1 cellular context compared by ENCODE assay signal in genomic region chr6:80464901-80465300, GRCh38.
TF ChIP-seq lines count a peak whose summit lies in the region.

No MANE protein-coding gene starts in this region.

TF ChIP-seq in WTC11, 78 proteins besides CTCF, POLR2A, EP300 and RAD21 (continued from another document):
- TF ChIP-seq TP53 (CRISPR knock-in tag; IDR thresholded peaks at IDR 0.05): no peak
- no peak for TF ChIP-seq MXD4 (CRISPR knock-in tag; IDR thresholded peaks at IDR 0.05; ENCODE audit: borderline replicate concordance)
- no peak for TF ChIP-seq IRF2 (CRISPR knock-in tag; IDR thresholded peaks at IDR 0.05; ENCODE audit: borderline replicate concordance, low read depth)
- no peak for TF ChIP-seq PRDM15 (CRISPR knock-in tag; IDR thresholded peaks at IDR 0.05)
- no peak for TF ChIP-seq ZNF671 (CRISPR knock-in tag; IDR thresholded peaks at IDR 0.05)
- no peak for TF ChIP-seq ETV6 (CRISPR knock-in tag; IDR thresholded peaks at IDR 0.05)
- no peak; the same call in 1 of the 2 replicates for TF ChIP-seq ZNF423 (CRISPR knock-in tag; IDR thresholded peaks at IDR 0.05)
- no peak for TF ChIP-seq PRRX2 (CRISPR knock-in tag; IDR thresholded peaks at IDR 0.05)
- no peak for TF ChIP-seq ZMAT4 (CRISPR knock-in tag; IDR thresholded peaks at IDR 0.05)
- TF ChIP-seq JUN (CRISPR knock-in tag; IDR thresholded peaks at IDR 0.05): no peak
- no peak for TF ChIP-seq NR2C2 (CRISPR knock-in tag; IDR thresholded peaks at IDR 0.05)
- no peak for TF ChIP-seq ZNF138 (CRISPR knock-in tag; conservative IDR thresholded peaks at IDR 0.05)
